In genomic region chr19:4360081-4360569, GRCh38 we compare ENCODE assay signal across 13 cellular contexts. TPM values are rescaled to one million over a fixed set of nuclear protein-coding genes. Genes with fewer than 3 reads are reported as not detected.
DNase-seq lines count a peak whose midpoint lies in the region; ATAC-seq and TF ChIP-seq lines count a peak whose summit lies in the region.
"Had no signal": no experiment of that assay in that cellular context is flagged by ENCODE, and none has a peak within 500 bp of the region (broad histone marks: within the 10 kb centered on the region; RNA-seq: fewer than 3 reads in every experiment).

No MANE protein-coding gene starts in this region.

- no peaks in the 10 kb centered on the region for H3K9me2 ChIP-seq in neural cell (ENCODE audit: insufficient read depth, low read length)

- no peak overlapping the region for H3K4me3 Mint-ChIP-seq in activated CD8-positive, alpha-beta T cell treated with anti-CD3 and anti-CD28 coated beads, Interleukin-2, amount 10 ng/mL, durations not matched to agents 7 days and 5 days
- H3K4me3 Mint-ChIP-seq: activated CD4-positive, alpha-beta T cell treated with anti-CD3 and anti-CD28 coated beads, Interleukin-2, amount 10 ng/mL, durations not matched to agents 24 days and 14 days had no signal

- no peaks in the 10 kb centered on the region for H3K79me2 ChIP-seq in neural cell (replicated peaks; ENCODE audit: insufficient read depth, low read length)

- DNase-seq in H7 (peak; percentile 40), NCI-H2029 (lab: John Stamatoyannopoulos, UW) (no peak), NCI-H2196 (lab: John Stamatoyannopoulos, UW; ENCODE audit: unreplicated experiment) (no peak), RKO (ENCODE audit: low spot score) (no peak)
- no peak for DNase-seq in activated CD8-positive, alpha-beta T cell treated with anti-CD3 and anti-CD28 coated beads, Interleukin-2, amount 10 ng/mL, durations not matched to agents 7 days and 5 days
- DNase-seq: activated CD4-positive, alpha-beta T cell treated with anti-CD3 and anti-CD28 coated beads, Interleukin-2, amount 10 ng/mL, durations not matched to agents 24 days and 14 days; dermis blood vessel endothelial cell; left lung; NCI-H82; T-helper 9 cell; transverse colon had no signal

- ATAC-seq in activated CD8-positive, alpha-beta T cell treated with anti-CD3 and anti-CD28 coated beads, Interleukin-2, amount 10 ng/mL, durations not matched to agents 7 days and 5 days: no peak
- ATAC-seq: left lung, right cardiac atrium had no signal

- TF ChIP-seq CTCF in neural cell (IDR thresholded peaks at IDR 0.05; ENCODE audit: poor library complexity, severe bottlenecking): no peak

- TF ChIP-seq EP300 in neural cell (conservative IDR thresholded peaks at IDR 0.05; ENCODE audit: poor library complexity, severe bottlenecking): no peak

- peak overlapping the region; percentile 68 for H3K27ac Mint-ChIP-seq in activated CD8-positive, alpha-beta T cell treated with anti-CD3 and anti-CD28 coated beads, Interleukin-2, amount 10 ng/mL, durations not matched to agents 7 days and 5 days
- H3K27ac Mint-ChIP-seq: activated CD4-positive, alpha-beta T cell treated with anti-CD3 and anti-CD28 coated beads, Interleukin-2, amount 10 ng/mL, durations not matched to agents 24 days and 14 days had no signal

- no peak overlapping the region for H3K27ac ChIP-seq in neural cell (ENCODE audit: low read length)

- CTCF ChIA-PET in activated CD8-positive, alpha-beta T cell treated with anti-CD3 and anti-CD28 coated beads, Interleukin-2, amount 10 ng/mL, durations not matched to agents 7 days and 5 days (lab: Charles Lee): no interaction called here

- H3K36me3 Mint-ChIP-seq in activated CD8-positive, alpha-beta T cell treated with anti-CD3 and anti-CD28 coated beads, Interleukin-2, amount 10 ng/mL, durations not matched to agents 7 days and 5 days (ENCODE audit: low read depth): peaks cover 34% of the 10 kb centered on the region

- no peak for TF ChIP-seq RAD21 in neural cell (conservative IDR thresholded peaks at IDR 0.05)

- H3K4me1 Mint-ChIP-seq in activated CD8-positive, alpha-beta T cell treated with anti-CD3 and anti-CD28 coated beads, Interleukin-2, amount 10 ng/mL, durations not matched to agents 7 days and 5 days (ENCODE audit: low read depth): no peaks in the 10 kb centered on the region
- H3K4me1 Mint-ChIP-seq: activated CD4-positive, alpha-beta T cell treated with anti-CD3 and anti-CD28 coated beads, Interleukin-2, amount 10 ng/mL, durations not matched to agents 24 days and 14 days had no signal

- H4K20me1 ChIP-seq in neural cell (ENCODE audit: insufficient read depth): no peaks in the 10 kb centered on the region

- H3K4me3 ChIP-seq in H7 (ENCODE audit: insufficient read depth, low read depth, low read length): no peak overlapping the region
- H3K4me3 ChIP-seq in neural cell (ENCODE audit: low read length): no peak overlapping the region
- H3K4me3 ChIP-seq: left lung, transverse colon had no signal

- H3K4me2 ChIP-seq in neural cell (ENCODE audit: low read length): no peak overlapping the region

- H3K9me3 Mint-ChIP-seq in activated CD8-positive, alpha-beta T cell treated with anti-CD3 and anti-CD28 coated beads, Interleukin-2, amount 10 ng/mL, durations not matched to agents 7 days and 5 days (ENCODE audit: insufficient read depth): no peaks in the 10 kb centered on the region
- H3K9me3 Mint-ChIP-seq: activated CD4-positive, alpha-beta T cell treated with anti-CD3 and anti-CD28 coated beads, Interleukin-2, amount 10 ng/mL, durations not matched to agents 24 days and 14 days had no signal

- no peak overlapping the region for H3K9ac ChIP-seq in neural cell (ENCODE audit: low read length)

- H3K27me3 ChIP-seq in H7 (ENCODE audit: control insufficient read depth, insufficient read depth, low read length) (no peaks in the 10 kb centered on the region), neural cell (ENCODE audit: insufficient read depth, low read depth, low read length) (no peaks in the 10 kb centered on the region)
- H3K27me3 ChIP-seq: left lung, transverse colon had no signal

- H3K9me3 ChIP-seq in neural cell (ENCODE audit: low read length): no peaks in the 10 kb centered on the region
- H3K9me3 ChIP-seq: left lung, transverse colon had no signal

- H2AFZ ChIP-seq in neural cell (ENCODE audit: low read depth, low read length): no peak overlapping the region

- POLR2A ChIA-PET in activated CD8-positive, alpha-beta T cell treated with anti-CD3 and anti-CD28 coated beads, Interleukin-2, amount 10 ng/mL, durations not matched to agents 7 days and 5 days (lab: Charles Lee): no interaction called here

- H3K36me3 ChIP-seq in H7 (replicated peaks; ENCODE audit: control insufficient read depth, insufficient read depth, low read length) (peaks cover 5% of the 10 kb centered on the region), neural cell (ENCODE audit: insufficient read depth, low read length) (no peaks in the 10 kb centered on the region)

- H3K27me3 Mint-ChIP-seq in activated CD8-positive, alpha-beta T cell treated with anti-CD3 and anti-CD28 coated beads, Interleukin-2, amount 10 ng/mL, durations not matched to agents 7 days and 5 days (ENCODE audit: low read depth): no peaks in the 10 kb centered on the region
- H3K27me3 Mint-ChIP-seq: activated CD4-positive, alpha-beta T cell treated with anti-CD3 and anti-CD28 coated beads, Interleukin-2, amount 10 ng/mL, durations not matched to agents 24 days and 14 days had no signal

- H3F3A ChIP-seq in neural cell (ENCODE audit: insufficient read depth, low read length, poor library complexity, severe bottlenecking): no peaks in the 10 kb centered on the region

TF ChIP-seq in neural cell, 6 proteins besides CTCF, POLR2A, EP300 and RAD21:
- peak; percentile 1 for TF ChIP-seq POLR2AphosphoS5 (IDR thresholded peaks at IDR 0.05)
- no peak for TF ChIP-seq EZH2 (IDR thresholded peaks at IDR 0.05; ENCODE audit: borderline replicate concordance, insufficient read depth, low read length, poor library complexity, severe bottlenecking)
- no peak for TF ChIP-seq REST (IDR thresholded peaks at IDR 0.05; ENCODE audit: borderline replicate concordance)

RNA-seq across cellular contexts. Expression of gene MPND, which starts 16.8 kb away (rescaled TPM):
- total RNA-seq in H7 (2014; rRNA removed; shearing (Covaris generic)): 11.4 and 17.4 TPM in 2 replicates
- 10 to 100 TPM; 26.0 to 27.6 TPM for total RNA-seq in activated CD8-positive, alpha-beta T cell treated with anti-CD3 and anti-CD28 coated beads, Interleukin-2, amount 10 ng/mL, durations not matched to agents 7 days and 5 days
- polyA plus RNA-seq in neural cell: 34.8 and 37.0 TPM in 2 replicates
- 27.0 and 34.8 TPM in 2 replicates for polyA minus RNA-seq in neural cell

RNA-seq across cellular contexts. Expression of gene STAP2, which starts 21.5 kb away (rescaled TPM):
- 14.2 and 18.0 TPM in 2 replicates for total RNA-seq in H7 (2014; rRNA removed; shearing (Covaris generic))
- total RNA-seq in activated CD8-positive, alpha-beta T cell treated with anti-CD3 and anti-CD28 coated beads, Interleukin-2, amount 10 ng/mL, durations not matched to agents 7 days and 5 days: 10 to 100 TPM; 14.3 to 16.5 TPM
- polyA plus RNA-seq in neural cell: 0.16 and 0.62 TPM in 2 replicates
- 0.49 TPM in 1 of 2 replicates, not detected in the other for polyA minus RNA-seq in neural cell

RNA-seq across cellular contexts. Expression of gene SH3GL1, which starts 40.2 kb away (rescaled TPM):
- 73.1 and 97.7 TPM in 2 replicates for total RNA-seq in H7 (2014; rRNA removed; shearing (Covaris generic))
- 10 to 100 TPM; 65.1 to 67.9 TPM for total RNA-seq in activated CD8-positive, alpha-beta T cell treated with anti-CD3 and anti-CD28 coated beads, Interleukin-2, amount 10 ng/mL, durations not matched to agents 7 days and 5 days
- 25.2 and 28.6 TPM in 2 replicates for polyA plus RNA-seq in neural cell
- 30.8 and 33.1 TPM in 2 replicates for polyA minus RNA-seq in neural cell

RNA-seq across cellular contexts. Expression of gene CHAF1A, which starts 42.3 kb away (rescaled TPM):
- total RNA-seq in H7 (2014; rRNA removed; shearing (Covaris generic)): 121 and 122 TPM in 2 replicates
- 100 to 1,000 TPM in 1 of 2 experiments, 10 to 100 TPM in 1; 95.3 to 104 TPM for total RNA-seq in activated CD8-positive, alpha-beta T cell treated with anti-CD3 and anti-CD28 coated beads, Interleukin-2, amount 10 ng/mL, durations not matched to agents 7 days and 5 days
- polyA plus RNA-seq in neural cell: 3.1 and 9.4 TPM in 2 replicates
- polyA minus RNA-seq in neural cell: 7.5 and 11.4 TPM in 2 replicates

RNA-seq across cellular contexts. Expression of gene FSD1, which starts 55.7 kb away (rescaled TPM):
- 29.8 and 34.1 TPM in 2 replicates for total RNA-seq in H7 (2014; rRNA removed; shearing (Covaris generic))
- total RNA-seq in activated CD8-positive, alpha-beta T cell treated with anti-CD3 and anti-CD28 coated beads, Interleukin-2, amount 10 ng/mL, durations not matched to agents 7 days and 5 days: 10 to 100 TPM; 26.7 to 27.7 TPM
- polyA plus RNA-seq in neural cell: 114 and 158 TPM in 2 replicates
- 57.9 and 63.3 TPM in 2 replicates for polyA minus RNA-seq in neural cell
- total RNA-seq: right cardiac atrium had no signal
- polyA plus RNA-seq: right cardiac atrium had no signal
